ENCODE assay signal across 31 cellular contexts in the genomic region with DNA sequence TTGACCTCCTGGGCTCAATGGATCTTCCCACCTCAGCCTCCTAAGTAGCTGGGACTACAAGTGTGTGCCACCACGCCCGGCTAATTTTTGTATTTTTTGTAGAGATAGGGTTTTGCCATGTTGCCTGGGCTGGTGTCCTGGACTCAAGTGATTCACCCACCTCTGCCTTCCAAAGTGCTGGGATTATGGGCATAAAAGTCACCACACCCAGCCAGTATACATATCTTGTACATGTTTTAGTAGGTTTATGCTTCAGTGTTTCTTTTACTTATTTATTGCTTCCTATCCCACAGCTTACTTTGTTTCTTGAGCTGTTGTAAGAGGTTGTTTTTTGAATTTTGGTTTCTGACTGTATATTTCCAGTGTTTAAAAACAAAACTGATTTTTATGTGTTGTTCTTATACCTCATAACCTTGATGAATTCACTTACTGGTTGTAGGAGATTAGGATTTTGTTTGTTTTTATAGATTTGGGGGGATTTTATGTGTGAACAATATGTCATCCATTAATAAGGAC. TPM values are rescaled to one million over a fixed set of nuclear protein-coding genes. Genes with fewer than 3 reads are reported as not detected.
DNase-seq lines count a peak whose midpoint lies in the region; ATAC-seq and TF ChIP-seq lines count a peak whose summit lies in the region.
"Had no signal": no experiment of that assay in that cellular context is flagged by ENCODE, and none has a peak within 500 bp of the region (broad histone marks: within the 10 kb centered on the region; RNA-seq: fewer than 3 reads in every experiment).

No MANE protein-coding gene starts in this region.

- BruUV-seq in PC-9 (replicated peaks; lab: Mats Ljungman, UMichigan): no TSS peak

- H3K27me3 Mint-ChIP-seq in activated naive CD4-positive, alpha-beta T cell treated with anti-CD3 and anti-CD28 coated beads for 36 hours (ENCODE audit: low read depth): no peaks in the 10 kb centered on the region
- H3K27me3 Mint-ChIP-seq in stimulated activated memory B cell treated with anti-CD40 and anti-IgM and Interleukin-4, amounts not matched to agents 10 μg/mL and 1 μg/mL and 100 μg/mL, for 72 hours: no peaks in the 10 kb centered on the region
- H3K27me3 Mint-ChIP-seq: activated CD4-positive, alpha-beta T cell treated with anti-CD3 and anti-CD28 coated beads, Interleukin-2, amount 10 ng/mL, durations not matched to agents 7 days and 5 days; stimulated activated naive CD8-positive, alpha-beta T cell treated with anti-CD3 and anti-CD28 coated beads, Interleukin-15, Interleukin-2, amounts not matched to agents 100 ng/mL and 50 ng/mL, for 24 hours had no signal

- no peak overlapping the region for H3K4me3 ChIP-seq in PC-9
- H3K4me3 ChIP-seq in effector memory CD4-positive, alpha-beta T cell (ENCODE audit: insufficient read depth, low read depth, low read length, poor library complexity, severe bottlenecking): no peak overlapping the region
- H3K4me3 ChIP-seq: BLaER1, dorsolateral prefrontal cortex, neural progenitor cell, skin epidermis, thoracic aorta had no signal

- H3K79me2 ChIP-seq in PC-9 (ENCODE audit: low read depth): no peaks in the 10 kb centered on the region
- H3K79me2 ChIP-seq: parathyroid adenoma had no signal

- no peak for DNase-seq in activated naive CD4-positive, alpha-beta T cell treated with anti-CD3 and anti-CD28 coated beads for 36 hours
- no peak for DNase-seq in activated naive CD4-positive, alpha-beta T cell (lab: John Stamatoyannopoulos, UW)
- DNase-seq in PC-9 (no peak), NCI-H146 treated with DMSO at 0.1 percent for 48 hours (lab: John Stamatoyannopoulos, UW; ENCODE audit: unreplicated experiment) (no peak)
- DNase-seq in effector memory CD4-positive, alpha-beta T cell: no peak
- DNase-seq: activated CD4-positive, alpha-beta T cell treated with anti-CD3 and anti-CD28 coated beads, Interleukin-2, amount 10 ng/mL, durations not matched to agents 7 days and 5 days; activated effector memory CD4-positive, alpha-beta T cell treated with Interleukin-2 at 50 U/mL for 16 hours; amniotic stem cell; DMS53; dorsolateral prefrontal cortex; H9; immature natural killer cell; KBM-7; left cardiac atrium; NCI-H1105; NCI-H1930; NCI-H510A treated with DMSO at 0.1 percent for 48 hours; T-helper 9 cell had no signal

- no peaks in the 10 kb centered on the region for H3K9me3 Mint-ChIP-seq in activated naive CD4-positive, alpha-beta T cell treated with anti-CD3 and anti-CD28 coated beads for 36 hours
- H3K9me3 Mint-ChIP-seq in stimulated activated memory B cell treated with anti-CD40 and anti-IgM and Interleukin-4, amounts not matched to agents 10 μg/mL and 1 μg/mL and 100 μg/mL, for 72 hours: no peaks in the 10 kb centered on the region
- H3K9me3 Mint-ChIP-seq: activated CD4-positive, alpha-beta T cell treated with anti-CD3 and anti-CD28 coated beads, Interleukin-2, amount 10 ng/mL, durations not matched to agents 7 days and 5 days; H9; immature natural killer cell; stimulated activated naive CD8-positive, alpha-beta T cell treated with anti-CD3 and anti-CD28 coated beads, Interleukin-15, Interleukin-2, amounts not matched to agents 100 ng/mL and 50 ng/mL, for 24 hours had no signal

- no peaks in the 10 kb centered on the region for H3K27me3 ChIP-seq in PC-9 (ENCODE audit: insufficient read depth, low read depth)
- no peaks in the 10 kb centered on the region for H3K27me3 ChIP-seq in effector memory CD4-positive, alpha-beta T cell (replicated peaks; ENCODE audit: control insufficient read depth, insufficient read depth, low read length, poor library complexity, severe bottlenecking)
- H3K27me3 ChIP-seq: BLaER1, brain microvascular endothelial cell, dorsolateral prefrontal cortex, neural progenitor cell had no signal

- peak; percentile 46 for ATAC-seq in esophagus mucosa
- no peak for ATAC-seq in stimulated activated memory B cell treated with anti-CD40 and anti-IgM and Interleukin-4, amounts not matched to agents 10 μg/mL and 1 μg/mL and 100 μg/mL, for 72 hours
- ATAC-seq: left cardiac atrium had no signal

- no peaks in the 10 kb centered on the region for H4K20me1 ChIP-seq in PC-9 (ENCODE audit: insufficient read depth)

- POLR2A ChIA-PET in PC-9 (lab: Charles Lee; ENCODE audit: unreplicated experiment): no interaction called here

- H3K27ac Mint-ChIP-seq in activated naive CD4-positive, alpha-beta T cell treated with anti-CD3 and anti-CD28 coated beads for 36 hours: peak overlapping the region; percentile 82
- H3K27ac Mint-ChIP-seq in stimulated activated memory B cell treated with anti-CD40 and anti-IgM and Interleukin-4, amounts not matched to agents 10 μg/mL and 1 μg/mL and 100 μg/mL, for 72 hours: peak overlapping the region; percentile 78
- H3K27ac Mint-ChIP-seq: activated CD4-positive, alpha-beta T cell treated with anti-CD3 and anti-CD28 coated beads, Interleukin-2, amount 10 ng/mL, durations not matched to agents 7 days and 5 days; H9; neural progenitor cell had no signal

- no peak for TF ChIP-seq CTCF in PC-9 (conservative IDR thresholded peaks at IDR 0.05)

- H3K36me3 ChIP-seq in PC-9 (ENCODE audit: low read depth): no peaks in the 10 kb centered on the region
- no peaks in the 10 kb centered on the region for H3K36me3 ChIP-seq in effector memory CD4-positive, alpha-beta T cell (ENCODE audit: control insufficient read depth, insufficient read depth, low read length)
- H3K36me3 ChIP-seq: neural progenitor cell, thoracic aorta had no signal

- no peak overlapping the region for H3K4me3 Mint-ChIP-seq in activated naive CD4-positive, alpha-beta T cell treated with anti-CD3 and anti-CD28 coated beads for 36 hours
- no peak overlapping the region for H3K4me3 Mint-ChIP-seq in stimulated activated memory B cell treated with anti-CD40 and anti-IgM and Interleukin-4, amounts not matched to agents 10 μg/mL and 1 μg/mL and 100 μg/mL, for 72 hours
- H3K4me3 Mint-ChIP-seq: activated CD4-positive, alpha-beta T cell treated with anti-CD3 and anti-CD28 coated beads, Interleukin-2, amount 10 ng/mL, durations not matched to agents 7 days and 5 days; H9; immature natural killer cell; neural progenitor cell; stimulated activated naive CD8-positive, alpha-beta T cell treated with anti-CD3 and anti-CD28 coated beads, Interleukin-15, Interleukin-2, amounts not matched to agents 100 ng/mL and 50 ng/mL, for 24 hours had no signal

- peak overlapping the region; percentile 38; the same call in 1 of the 2 replicates for H3K4me2 ChIP-seq in PC-9
- H3K4me2 ChIP-seq: BLaER1, neural progenitor cell had no signal

- peaks cover 30% of the 10 kb centered on the region for H3K36me3 Mint-ChIP-seq in activated naive CD4-positive, alpha-beta T cell treated with anti-CD3 and anti-CD28 coated beads for 36 hours (ENCODE audit: low read depth)
- H3K36me3 Mint-ChIP-seq in stimulated activated memory B cell treated with anti-CD40 and anti-IgM and Interleukin-4, amounts not matched to agents 10 μg/mL and 1 μg/mL and 100 μg/mL, for 72 hours: peaks cover 36% of the 10 kb centered on the region

- peak overlapping the region; percentile 83 for H3K27ac ChIP-seq in PC-9
- H3K27ac ChIP-seq in effector memory CD4-positive, alpha-beta T cell (ENCODE audit: insufficient read depth, low read length, poor library complexity, severe bottlenecking): no peak overlapping the region
- H3K27ac ChIP-seq: BLaER1, brain microvascular endothelial cell, dorsolateral prefrontal cortex, HL-60, neural progenitor cell, parathyroid adenoma, thoracic aorta had no signal

- no peak overlapping the region for H2AFZ ChIP-seq in PC-9
- H2AFZ ChIP-seq: neural progenitor cell, parathyroid adenoma had no signal

- peaks cover 10% of the 10 kb centered on the region for H3K4me1 ChIP-seq in PC-9 (replicated peaks; ENCODE audit: insufficient read depth)
- no peaks in the 10 kb centered on the region for H3K4me1 ChIP-seq in effector memory CD4-positive, alpha-beta T cell (ENCODE audit: control insufficient read depth, insufficient read depth, low read length, poor library complexity, severe bottlenecking)
- H3K4me1 ChIP-seq: BLaER1, neural progenitor cell, parathyroid adenoma had no signal

- CTCF ChIA-PET in activated naive CD4-positive, alpha-beta T cell treated with anti-CD3 and anti-CD28 coated beads for 36 hours (lab: Charles Lee): interaction anchor here (1.0 kb wide), 1 partner anchor 88 kb away, joined by 3 read pairs; no protein-coding TSS in a partner anchor
- CTCF ChIA-PET in PC-9 (lab: Charles Lee): interaction anchor here (0.6 kb wide), 1 partner anchor 51 kb away, joined by 9 read pairs; no protein-coding TSS in a partner anchor

- H3K4me1 Mint-ChIP-seq in activated naive CD4-positive, alpha-beta T cell treated with anti-CD3 and anti-CD28 coated beads for 36 hours (ENCODE audit: low read depth): peaks cover 17% of the 10 kb centered on the region
- peaks cover 18% of the 10 kb centered on the region for H3K4me1 Mint-ChIP-seq in stimulated activated memory B cell treated with anti-CD40 and anti-IgM and Interleukin-4, amounts not matched to agents 10 μg/mL and 1 μg/mL and 100 μg/mL, for 72 hours
- H3K4me1 Mint-ChIP-seq: neural progenitor cell had no signal

- H3F3A ChIP-seq in PC-9 (ENCODE audit: insufficient read depth, low read depth): peaks cover 18% of the 10 kb centered on the region; the same call in 1 of the 2 replicates

- H3K9me2 ChIP-seq in PC-9 (ENCODE audit: insufficient read depth): no peaks in the 10 kb centered on the region

- intact Hi-C loops in activated naive CD4-positive, alpha-beta T cell treated with anti-CD3 and anti-CD28 coated beads for 36 hours (cut with micrococcal nuclease): no loop called here
- intact Hi-C loops in PC-9 (cut with micrococcal nuclease; ENCODE audit: unreplicated experiment): no loop called here

- no peaks in the 10 kb centered on the region for H3K9me3 ChIP-seq in PC-9 (ENCODE audit: insufficient read depth, low read depth)
- no peaks in the 10 kb centered on the region for H3K9me3 ChIP-seq in effector memory CD4-positive, alpha-beta T cell (ENCODE audit: control insufficient read depth, low read length)
- H3K9me3 ChIP-seq: BLaER1, thoracic aorta had no signal

RNA-seq across cellular contexts. Expression of a gene that starts 12.9 kb away (rescaled TPM):
- 10 to 100 TPM; 44.0 to 47.8 TPM for total RNA-seq in activated naive CD4-positive, alpha-beta T cell treated with anti-CD3 and anti-CD28 coated beads for 36 hours
- total RNA-seq in PC-9 (2021) (101 and 125 TPM in 2 replicates), esophagus mucosa (71.9 TPM)

RNA-seq across cellular contexts. Expression of a gene that starts 13.4 kb away (rescaled TPM):
- total RNA-seq in activated naive CD4-positive, alpha-beta T cell treated with anti-CD3 and anti-CD28 coated beads for 36 hours: under 1 TPM in 1 of 2 experiments, not detected in 1; 0.83 TPM
- 2.3 and 4.4 TPM in 2 replicates for total RNA-seq in PC-9 (2021)
- not detected for total RNA-seq in esophagus mucosa
- total RNA-seq: cerebellum, RPMI7951, thoracic aorta had no signal

RNA-seq across cellular contexts. Expression of a gene that starts 20.4 kb away (rescaled TPM):
- total RNA-seq in activated naive CD4-positive, alpha-beta T cell treated with anti-CD3 and anti-CD28 coated beads for 36 hours: 1 to 10 TPM; 1.1 to 1.9 TPM
- total RNA-seq in PC-9 (2021): 9.3 and 14.2 TPM in 2 replicates
- total RNA-seq in esophagus mucosa: 0.80 TPM
- total RNA-seq: M059J, RPMI7951 had no signal

RNA-seq across cellular contexts. Expression of a gene that starts 45.4 kb away (rescaled TPM):
- 10 to 100 TPM; 39.7 to 41.8 TPM for total RNA-seq in activated naive CD4-positive, alpha-beta T cell treated with anti-CD3 and anti-CD28 coated beads for 36 hours
- total RNA-seq in PC-9 (2021) (42.7 and 48.0 TPM in 2 replicates), esophagus mucosa (11.1 TPM)

RNA-seq across cellular contexts. Expression of a gene that starts 45.6 kb away (rescaled TPM):
- not detected for total RNA-seq in activated naive CD4-positive, alpha-beta T cell treated with anti-CD3 and anti-CD28 coated beads for 36 hours
- total RNA-seq in PC-9 (2021): 1.7 and 2.0 TPM in 2 replicates
- 18.4 TPM for total RNA-seq in esophagus mucosa
- total RNA-seq: M059J had no signal
